Comparison of ENCODE assay signal across 8 cellular contexts in the genomic region with DNA sequence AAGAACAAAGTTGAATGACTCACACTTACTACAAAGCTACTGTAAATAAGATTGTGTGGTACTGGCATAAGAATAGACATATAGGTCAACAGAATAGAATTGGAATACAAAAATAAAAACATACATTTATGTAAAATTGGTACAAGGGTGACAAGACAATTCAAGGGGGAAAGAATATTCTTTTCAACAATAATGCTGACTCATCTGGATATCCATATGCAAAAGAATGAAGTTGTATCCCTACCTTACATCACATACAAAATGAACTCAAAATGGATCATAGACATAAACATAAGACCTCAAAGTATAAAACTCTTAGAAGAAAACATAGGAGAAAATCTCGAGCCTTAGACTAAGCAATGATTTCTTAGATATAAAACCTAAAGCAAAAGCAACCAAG. TPM values are rescaled to one million over a fixed set of nuclear protein-coding genes. Genes with fewer than 3 reads are reported as not detected.
"Had no signal": no experiment of that assay in that cellular context is flagged by ENCODE, and none has a peak within 500 bp of the region (broad histone marks: within the 10 kb centered on the region; RNA-seq: fewer than 3 reads in every experiment).

No MANE protein-coding gene starts in this region.

- H3K27ac ChIP-seq: GM23248, HL-60 had no signal

- H2AFZ ChIP-seq: GM23248 had no signal

- H3K4me3 ChIP-seq: GM23248 had no signal

- FAIRE-seq: H54 had no signal

- H3K9ac ChIP-seq: GM23248 had no signal

- DNase-seq: GM23248, GOT3, H9, HCEC 1CT, KG1 had no signal

RNA-seq across cellular contexts. Expression of gene CHGB, which starts 11.9 kb away (rescaled TPM):
- polyA plus RNA-seq: IgD-negative memory B cell had no signal
